Comparison of ENCODE assay signal across 1 cellular context in the genomic region with DNA sequence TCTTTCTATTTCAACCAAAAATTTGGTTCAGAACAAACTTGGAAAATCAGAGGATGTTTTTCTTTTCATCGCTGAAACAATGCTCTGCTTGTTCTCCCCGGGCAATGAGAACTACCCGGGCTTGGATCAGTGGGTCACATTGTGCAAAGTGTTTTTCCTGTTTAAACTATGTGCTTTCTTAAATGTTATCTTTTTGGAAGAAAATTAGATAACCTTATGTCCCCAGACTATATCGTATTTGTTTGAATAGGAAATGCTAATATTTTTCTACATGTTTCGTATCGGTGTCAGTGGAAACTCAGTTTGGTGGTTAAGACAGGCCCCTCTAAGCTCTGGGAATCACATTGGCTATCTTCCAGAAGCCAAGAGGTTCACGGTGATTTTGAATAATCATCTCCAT.
TF ChIP-seq lines count a peak whose summit lies in the region.

No MANE protein-coding gene starts in this region.

TF ChIP-seq in HepG2, 621 proteins besides CTCF, POLR2A, EP300 and RAD21 (continued from another document and continues in another):
- TF ChIP-seq HINFP (CRISPR knock-in tag; IDR thresholded peaks at IDR 0.05; ENCODE audit: low read depth) (no peak), AHDC1 (CRISPR knock-in tag; IDR thresholded peaks at IDR 0.05; ENCODE audit: borderline replicate concordance) (peak; percentile 69; the same call in 1 of the 2 replicates), NRL (CRISPR knock-in tag; IDR thresholded peaks at IDR 0.05; ENCODE audit: borderline replicate concordance) (no peak), MZF1 (CRISPR knock-in tag; IDR thresholded peaks at IDR 0.05; ENCODE audit: borderline replicate concordance) (no peak), CEBPG (CRISPR knock-in tag; IDR thresholded peaks at IDR 0.05) (peak; percentile 56), BCL3 (CRISPR knock-in tag; IDR thresholded peaks at IDR 0.05) (no peak), ISL2 (CRISPR knock-in tag; IDR thresholded peaks at IDR 0.05) (peak; percentile 62; the same call in 1 of the 2 replicates), HDAC2 (CRISPR knock-in tag; IDR thresholded peaks at IDR 0.05) (peak; percentile 74), GATA4 (IDR thresholded peaks at IDR 0.05; ENCODE audit: borderline replicate concordance, low read depth) (peak; percentile 84), SOX13 (IDR thresholded peaks at IDR 0.05) (no peak), SOX13 (CRISPR knock-in tag; conservative IDR thresholded peaks at IDR 0.05 in 1 of 2, IDR thresholded peaks at IDR 0.05 in 1 of 2) (peak in 1 of 2 experiments; percentile 89; a peak in 2 of 4 replicates), ZNF616 (CRISPR knock-in tag; IDR thresholded peaks at IDR 0.05; ENCODE audit: low read depth) (no peak), ZBTB20 (CRISPR knock-in tag; IDR thresholded peaks at IDR 0.05; ENCODE audit: borderline replicate concordance, low read depth) (no peak), FOXA3 (CRISPR knock-in tag; IDR thresholded peaks at IDR 0.05) (peak; percentile 73), FOXP1 (IDR thresholded peaks at IDR 0.05) (no peak), FOXP1 (CRISPR knock-in tag; IDR thresholded peaks at IDR 0.05) (peak; percentile 82; the same call in 1 of the 2 replicates), ZNF124 (CRISPR knock-in tag; IDR thresholded peaks at IDR 0.05) (0 out of 2 replicates have a peak, but pooled peaks have one; percentile 20), FOXO1 (CRISPR knock-in tag; IDR thresholded peaks at IDR 0.05) (peak; percentile 59; the same call in 1 of the 2 replicates), PTBP1 (IDR thresholded peaks at IDR 0.05; ENCODE audit: low read depth, low read length, poor library complexity, severe bottlenecking) (no peak), NR2F6 (IDR thresholded peaks at IDR 0.05) (peak; percentile 94), NR2F6 (CRISPR knock-in tag; IDR thresholded peaks at IDR 0.05) (peak; percentile 83), NCOA2 (CRISPR knock-in tag; IDR thresholded peaks at IDR 0.05) (peak; percentile 84), RCOR2 (CRISPR knock-in tag; IDR thresholded peaks at IDR 0.05) (peak; percentile 63; the same call in 1 of the 2 replicates), SMAD9 (CRISPR knock-in tag; IDR thresholded peaks at IDR 0.05) (no peak), ZSCAN20 (CRISPR knock-in tag; IDR thresholded peaks at IDR 0.05; ENCODE audit: borderline replicate concordance) (no peak), ZSCAN9 (CRISPR knock-in tag; IDR thresholded peaks at IDR 0.05; ENCODE audit: borderline replicate concordance) (0 out of 2 replicates have a peak, but pooled peaks have one; percentile 31), AHR (CRISPR knock-in tag; IDR thresholded peaks at IDR 0.05) (no peak), BCL6 (CRISPR knock-in tag; IDR thresholded peaks at IDR 0.05) (peak; percentile 77), ZNF720 (CRISPR knock-in tag; IDR thresholded peaks at IDR 0.05) (no peak), ETV5 (CRISPR knock-in tag; IDR thresholded peaks at IDR 0.05; ENCODE audit: borderline replicate concordance) (peak; percentile 53; the same call in 1 of the 2 replicates), RERE (CRISPR knock-in tag; IDR thresholded peaks at IDR 0.05; ENCODE audit: low read depth) (peak; percentile 89), ZNF280B (CRISPR knock-in tag; IDR thresholded peaks at IDR 0.05; ENCODE audit: borderline replicate concordance) (no peak), KLF16 (CRISPR knock-in tag; IDR thresholded peaks at IDR 0.05) (peak in 1 of 2 experiments; percentile 25; a peak in 1 of 4 replicates), NR2F2 (IDR thresholded peaks at IDR 0.05; ENCODE audit: borderline replicate concordance, low read depth) (peak; percentile 93), SOX5 (CRISPR knock-in tag; IDR thresholded peaks at IDR 0.05; ENCODE audit: borderline replicate concordance) (peak; percentile 80), ZNF562 (CRISPR knock-in tag; IDR thresholded peaks at IDR 0.05; ENCODE audit: borderline replicate concordance) (no peak)
- TF ChIP-seq, protein P1, sequence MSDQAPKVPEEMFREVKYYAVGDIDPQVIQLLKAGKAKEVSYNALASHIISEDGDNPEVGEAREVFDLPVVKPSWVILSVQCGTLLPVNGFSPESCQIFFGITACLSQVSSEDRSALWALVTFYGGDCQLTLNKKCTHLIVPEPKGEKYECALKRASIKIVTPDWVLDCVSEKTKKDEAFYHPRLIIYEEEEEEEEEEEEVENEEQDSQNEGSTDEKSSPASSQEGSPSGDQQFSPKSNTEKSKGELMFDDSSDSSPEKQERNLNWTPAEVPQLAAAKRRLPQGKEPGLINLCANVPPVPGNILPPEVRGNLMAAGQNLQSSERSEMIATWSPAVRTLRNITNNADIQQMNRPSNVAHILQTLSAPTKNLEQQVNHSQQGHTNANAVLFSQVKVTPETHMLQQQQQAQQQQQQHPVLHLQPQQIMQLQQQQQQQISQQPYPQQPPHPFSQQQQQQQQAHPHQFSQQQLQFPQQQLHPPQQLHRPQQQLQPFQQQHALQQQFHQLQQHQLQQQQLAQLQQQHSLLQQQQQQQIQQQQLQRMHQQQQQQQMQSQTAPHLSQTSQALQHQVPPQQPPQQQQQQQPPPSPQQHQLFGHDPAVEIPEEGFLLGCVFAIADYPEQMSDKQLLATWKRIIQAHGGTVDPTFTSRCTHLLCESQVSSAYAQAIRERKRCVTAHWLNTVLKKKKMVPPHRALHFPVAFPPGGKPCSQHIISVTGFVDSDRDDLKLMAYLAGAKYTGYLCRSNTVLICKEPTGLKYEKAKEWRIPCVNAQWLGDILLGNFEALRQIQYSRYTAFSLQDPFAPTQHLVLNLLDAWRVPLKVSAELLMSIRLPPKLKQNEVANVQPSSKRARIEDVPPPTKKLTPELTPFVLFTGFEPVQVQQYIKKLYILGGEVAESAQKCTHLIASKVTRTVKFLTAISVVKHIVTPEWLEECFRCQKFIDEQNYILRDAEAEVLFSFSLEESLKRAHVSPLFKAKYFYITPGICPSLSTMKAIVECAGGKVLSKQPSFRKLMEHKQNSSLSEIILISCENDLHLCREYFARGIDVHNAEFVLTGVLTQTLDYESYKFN (CRISPR knock-in tag; conservative IDR thresholded peaks at IDR 0.05): peak; percentile 48
- TF ChIP-seq, protein P2, sequence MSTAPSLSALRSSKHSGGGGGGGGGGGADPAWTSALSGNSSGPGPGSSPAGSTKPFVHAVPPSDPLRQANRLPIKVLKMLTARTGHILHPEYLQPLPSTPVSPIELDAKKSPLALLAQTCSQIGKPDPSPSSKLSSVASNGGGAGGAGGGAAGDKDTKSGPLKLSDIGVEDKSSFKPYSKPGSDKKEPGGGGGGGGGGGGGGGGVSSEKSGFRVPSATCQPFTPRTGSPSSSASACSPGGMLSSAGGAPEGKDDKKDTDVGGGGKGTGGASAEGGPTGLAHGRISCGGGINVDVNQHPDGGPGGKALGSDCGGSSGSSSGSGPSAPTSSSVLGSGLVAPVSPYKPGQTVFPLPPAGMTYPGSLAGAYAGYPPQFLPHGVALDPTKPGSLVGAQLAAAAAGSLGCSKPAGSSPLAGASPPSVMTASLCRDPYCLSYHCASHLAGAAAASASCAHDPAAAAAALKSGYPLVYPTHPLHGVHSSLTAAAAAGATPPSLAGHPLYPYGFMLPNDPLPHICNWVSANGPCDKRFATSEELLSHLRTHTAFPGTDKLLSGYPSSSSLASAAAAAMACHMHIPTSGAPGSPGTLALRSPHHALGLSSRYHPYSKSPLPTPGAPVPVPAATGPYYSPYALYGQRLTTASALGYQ (CRISPR knock-in tag; IDR thresholded peaks at IDR 0.05): peak; percentile 86
